ENCODE assay signal across 8 cellular contexts in the genomic region with DNA sequence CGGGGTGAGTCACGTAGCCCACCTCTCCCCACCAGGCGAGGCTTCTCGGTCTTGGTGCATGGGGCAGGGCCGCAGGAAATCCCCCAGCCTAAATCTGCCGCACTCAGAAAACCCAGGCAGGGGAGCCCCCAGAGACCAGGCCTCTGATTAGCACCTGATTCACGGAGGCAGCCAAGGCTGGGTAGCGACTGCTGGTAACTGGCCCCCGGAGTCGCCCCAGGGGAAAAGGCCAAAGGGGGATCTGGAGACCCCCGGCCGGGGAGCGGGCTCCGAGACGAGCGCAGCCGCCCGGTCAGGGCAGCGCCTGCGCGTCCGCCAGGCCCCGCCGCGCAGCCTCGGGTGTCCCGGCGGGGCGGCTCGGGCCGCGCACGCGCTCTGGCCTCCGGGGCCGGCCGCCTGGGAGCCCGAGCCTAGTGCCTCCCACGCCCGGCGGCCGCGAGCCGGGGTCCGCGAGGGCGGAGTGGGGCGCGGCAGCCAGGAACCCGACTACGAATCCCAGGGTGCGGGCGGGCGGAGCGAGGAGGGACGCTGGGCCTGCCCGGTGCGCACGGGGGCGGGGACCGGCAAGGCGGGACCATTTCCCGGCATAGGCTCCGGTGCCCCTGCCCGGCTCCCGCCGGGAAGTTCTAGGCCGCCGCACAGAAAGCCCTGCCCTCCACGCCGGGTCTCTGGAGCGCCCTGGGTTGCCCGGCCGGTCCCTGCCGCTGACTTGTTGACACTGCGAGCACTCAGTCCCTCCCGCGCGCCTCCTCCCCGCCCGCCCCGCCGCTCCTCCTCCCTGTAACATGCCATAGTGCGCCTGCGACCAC. TPM values are rescaled to one million over a fixed set of nuclear protein-coding genes. Genes with fewer than 3 reads are reported as not detected.
DNase-seq lines count a peak whose midpoint lies in the region; ATAC-seq and FAIRE-seq lines count a peak whose summit lies in the region.

A gene with protein sequence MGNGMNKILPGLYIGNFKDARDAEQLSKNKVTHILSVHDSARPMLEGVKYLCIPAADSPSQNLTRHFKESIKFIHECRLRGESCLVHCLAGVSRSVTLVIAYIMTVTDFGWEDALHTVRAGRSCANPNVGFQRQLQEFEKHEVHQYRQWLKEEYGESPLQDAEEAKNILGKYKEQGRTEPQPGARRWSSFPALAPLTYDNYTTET (plus strand): TSS at position 791 of the 809 bp plus-strand sequence. CDS start 53 bp downstream, outside the sequence.

- H3K9ac ChIP-seq in skeletal muscle satellite cell (ENCODE audit: low read depth, low read length) = peak within 1 kb of the TSS; percentile 96

- ATAC-seq in HG02943 (IDR thresholded peaks at IDR 0.05; ENCODE audit: low read depth, unreplicated experiment) = peak; percentile 38

- H3K36me3 ChIP-seq in iPS DF 6.9 (ENCODE audit: control insufficient read depth, insufficient read depth, low read length) (no peaks in the 10 kb centered on the region), skeletal muscle satellite cell (ENCODE audit: insufficient read depth, low read length) (no peaks in the 10 kb centered on the region)

- H3K27ac ChIP-seq in iPS DF 6.9 (ENCODE audit: low read length) = no peak within 1 kb of the TSS

- peak within 1 kb of the TSS; percentile 57 for H3K4me3 ChIP-seq in iPS DF 6.9 (ENCODE audit: low read length)
- H3K4me3 ChIP-seq in skeletal muscle satellite cell (ENCODE audit: low read length) = peak within 1 kb of the TSS; percentile 84

- H3K27me3 ChIP-seq in iPS DF 6.9 (ENCODE audit: control insufficient read depth, insufficient read depth, low read length) (no peaks in the 10 kb centered on the region), skeletal muscle satellite cell (ENCODE audit: control insufficient read depth, insufficient read depth, low read length) (peaks cover 7% of the 10 kb centered on the region)

- DNase-seq in GM18507 (ENCODE audit: extremely low spot score, insufficient read length, low read depth) = peak; percentile 92
- peak; percentile 76 for DNase-seq in SK-N-DZ (ENCODE audit: low spot score)
- peak; percentile 94 for DNase-seq in astrocyte of the hippocampus (ENCODE audit: low read depth, low spot score)
- DNase-seq in iPS DF 6.9 (ENCODE audit: low read depth, low spot score) = no peak
- no peak for DNase-seq in NCI-H2081 (lab: John Stamatoyannopoulos, UW)
- no peak for DNase-seq in NCI-H1694 (lab: John Stamatoyannopoulos, UW)

- WGBS in iPS DF 6.9 (ENCODE audit: insufficient coverage, insufficient read length) = no CpG with 5 or more reads among the region's 85 CpGs

- FAIRE-seq in GM18507 (lab: Jason Lieb, UNC) = no peak

- H3K9me3 ChIP-seq in iPS DF 6.9 (ENCODE audit: control insufficient read depth, insufficient read depth, low read length) = no peaks in the 10 kb centered on the region
- no peaks in the 10 kb centered on the region for H3K9me3 ChIP-seq in skeletal muscle satellite cell (replicated peaks; ENCODE audit: low read length)

- peak within 1 kb of the TSS; percentile 97 for H3K4me2 ChIP-seq in skeletal muscle satellite cell (ENCODE audit: low read length)

- peaks cover 2% of the 10 kb centered on the region for H3K4me1 ChIP-seq in iPS DF 6.9 (ENCODE audit: control insufficient read depth, insufficient read depth, low read length)
- H3K4me1 ChIP-seq in skeletal muscle satellite cell (ENCODE audit: control insufficient read depth, insufficient read depth, low read length) = peaks cover 11% of the 10 kb centered on the region

RNA-seq across cellular contexts. Expression of the gene that starts here (rescaled TPM):
- 13.9 and 17.0 TPM in 2 replicates for polyA plus RNA-seq in SK-N-DZ (2014; cell fraction: cytosol; rRNA removed)
- polyA plus RNA-seq in SK-N-DZ (2014; cell fraction: nucleus; rRNA removed) = 14.2 and 18.0 TPM in 2 replicates
- 8.3 and 14.4 TPM in 2 replicates for total RNA-seq in skeletal muscle satellite cell (2012; rRNA removed)

Comparison
In these comparisons a context has a peak if more than half of its experiments do, and no peak if none do; other contexts are left out.
1. DNase-seq: peak in GM18507 (single experiment), SK-N-DZ (single experiment) and astrocyte of the hippocampus (single experiment); none in iPS DF 6.9 (single experiment), NCI-H2081 (0 of 2) and NCI-H1694 (single experiment).